8 cellular contexts compared by ENCODE assay signal in the genomic region with DNA sequence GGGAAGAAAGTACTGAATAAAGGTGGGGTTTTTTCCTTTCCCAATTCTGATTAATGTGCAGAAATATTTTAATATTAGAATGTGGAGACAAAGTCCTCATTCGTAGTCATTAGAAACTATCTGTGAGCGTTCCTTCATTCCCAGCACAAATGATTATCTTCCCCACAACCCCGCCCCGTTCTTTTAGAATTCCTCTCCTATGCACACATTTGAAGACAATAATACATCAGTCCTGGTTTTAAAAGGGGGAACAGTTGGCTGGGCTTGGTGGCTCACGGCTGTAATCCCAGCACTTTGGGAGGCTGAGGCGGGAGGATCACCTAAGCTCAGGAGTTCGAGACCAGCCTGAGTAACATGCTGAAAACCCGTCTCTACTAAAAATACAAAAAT. TPM values are rescaled to one million over a fixed set of nuclear protein-coding genes. Genes with fewer than 3 reads are reported as not detected.
DNase-seq lines count a peak whose midpoint lies in the region; TF ChIP-seq lines count a peak whose summit lies in the region.

No MANE protein-coding gene starts in this region.

- CTCF ChIA-PET in OCI-LY7 (lab: Charles Lee; ENCODE audit: unreplicated experiment), result interaction anchor here (1.1 kb wide), 1 partner anchor 11 kb away, joined by 3 read pairs; no protein-coding TSS in a partner anchor

- H3K9me3 ChIP-seq in ES-I3 (ENCODE audit: control insufficient read depth, insufficient read depth, low read length) (no peaks in the 10 kb centered on the region), OCI-LY7 (ENCODE audit: low read length) (no peaks in the 10 kb centered on the region)

- H3K36me3 ChIP-seq in ES-I3 (ENCODE audit: insufficient read depth, low read length) (no peaks in the 10 kb centered on the region), OCI-LY7 (ENCODE audit: insufficient read depth, low read length) (peaks cover 3% of the 10 kb centered on the region; the same call in 1 of the 2 replicates)

- H3K9me2 ChIP-seq in OCI-LY7 (ENCODE audit: insufficient read depth, low read length), result no peaks in the 10 kb centered on the region

- H3K27ac ChIP-seq in OCI-LY7 (ENCODE audit: low read depth, low read length, poor library complexity, severe bottlenecking) (peak overlapping the region; percentile 85), caudate nucleus (ENCODE audit: low read depth, low read length) (no peak overlapping the region)

- intact Hi-C loops in OCI-LY7 (cut with micrococcal nuclease; ENCODE audit: unreplicated experiment), result no loop called here

- H2AFZ ChIP-seq in OCI-LY7 (ENCODE audit: low read length), result peak overlapping the region; percentile 95; the same call in 1 of the 2 replicates

- POLR2A ChIA-PET in OCI-LY7 (lab: Charles Lee), result interaction anchor here (0.7 to 2.8 kb wide), 10 partner anchors 8 to 131 kb away, joined by 3 to 22 read pairs (median 4); no protein-coding TSS in a partner anchor

- H3K9ac ChIP-seq in ES-I3 (ENCODE audit: low read depth, low read length), result peak overlapping the region; percentile 81; the same call in 1 of the 2 replicates

- no TSS peak for BruUV-seq in OCI-LY7 (replicated peaks; lab: Mats Ljungman, UMichigan)

- peaks cover 23% of the 10 kb centered on the region for H3K79me2 ChIP-seq in OCI-LY7 (ENCODE audit: insufficient read depth, low read depth, low read length)

- peak overlapping the region; percentile 81 for H3K4me2 ChIP-seq in OCI-LY7 (ENCODE audit: low read length)

- H3K4me1 ChIP-seq in ES-I3 (ENCODE audit: insufficient read depth, low read length) (peaks cover 3% of the 10 kb centered on the region; the same call in 1 of the 2 replicates), OCI-LY7 (ENCODE audit: insufficient read depth, low read length, poor library complexity, severe bottlenecking) (peaks cover 4% of the 10 kb centered on the region)

- H4K20me1 ChIP-seq in OCI-LY7 (ENCODE audit: insufficient read depth, low read length), result no peaks in the 10 kb centered on the region

- TF ChIP-seq POLR2A in erythroblast (IDR thresholded peaks at IDR 0.05; ENCODE audit: low read length), result no peak

- DNase-seq in OCI-LY7 (ENCODE audit: low spot score), result no peak
- no peak for DNase-seq in epithelial cell of proximal tubule (ENCODE audit: low read depth)
- peak; percentile 7 for DNase-seq in pons (ENCODE audit: low spot score)
- no peak for DNase-seq in H4 (ENCODE audit: low spot score)
- no peak for DNase-seq in caudate nucleus (lab: John Stamatoyannopoulos, UW)
- no peak for DNase-seq in HuH-7 (ENCODE audit: low spot score)
- DNase-seq in erythroblast (lab: John Stamatoyannopoulos, UW), result no peak

- TF ChIP-seq CTCF in OCI-LY7 (conservative IDR thresholded peaks at IDR 0.05; ENCODE audit: low read length), result no peak; the same call in 1 of the 2 replicates
- no peak for TF ChIP-seq CTCF in epithelial cell of proximal tubule (conservative IDR thresholded peaks at IDR 0.05; ENCODE audit: low read depth, low read length)

- H3K4me3 ChIP-seq in OCI-LY7 (ENCODE audit: low read depth, low read length, poor library complexity, severe bottlenecking) (peak overlapping the region; percentile 68), epithelial cell of proximal tubule (ENCODE audit: low read depth, low read length) (peak overlapping the region; percentile 91)

RNA-seq across cellular contexts. Expression of gene ALDH9A1, which starts 0.9 kb away (rescaled TPM):
- total RNA-seq in OCI-LY7 (2014; rRNA removed; shearing (Covaris generic)), result 22.5 and 36.0 TPM in 2 replicates
- total RNA-seq in OCI-LY7 (2022), result 27.7 and 32.1 TPM in 2 replicates
- 44.5 and 57.6 TPM in 2 replicates for total RNA-seq in epithelial cell of proximal tubule
- 26.8 and 34.8 TPM in 2 replicates for total RNA-seq in H4 (2014; rRNA removed; shearing (Covaris generic))
